ENCODE assay signal across 8 cellular contexts in the genomic region with DNA sequence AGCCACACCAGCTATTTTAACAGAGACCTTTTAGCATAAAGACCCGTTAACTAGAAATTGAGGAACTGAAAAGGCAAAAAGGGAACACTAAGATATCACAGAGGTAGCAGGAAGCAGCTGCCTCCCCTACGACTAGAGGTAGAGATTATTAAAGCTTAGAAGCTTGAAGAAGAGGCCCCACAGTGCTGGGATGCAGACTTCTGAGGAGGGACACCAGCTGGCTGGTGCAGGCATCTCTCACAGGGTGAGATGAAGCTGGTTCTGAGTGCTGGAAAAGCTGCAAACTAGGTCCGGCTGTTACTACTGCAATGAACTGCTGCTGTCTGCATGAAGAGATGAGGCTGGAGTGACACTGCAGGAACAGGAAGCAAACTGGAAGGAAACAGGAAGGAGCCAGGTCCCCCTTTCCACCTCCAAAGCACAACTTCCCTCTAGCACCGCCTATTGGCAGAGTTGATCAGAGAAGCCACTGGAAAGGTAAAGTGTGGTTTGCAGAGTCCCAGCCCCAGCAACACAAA.
DNase-seq lines count a peak whose midpoint lies in the region; ATAC-seq, FAIRE-seq and TF ChIP-seq lines count a peak whose summit lies in the region.

No MANE protein-coding gene starts in this region.

- H3K27ac ChIP-seq in mesendoderm (ENCODE audit: low read depth, low read length) (no peak overlapping the region), heart left ventricle (no peak overlapping the region), tibial nerve (no peak overlapping the region)

- no peak overlapping the region for H2BK5ac ChIP-seq in mesendoderm (ENCODE audit: low read length)

- DNase-seq in GDM1 (lab: John Stamatoyannopoulos, UW) (peak; percentile 70), GM19239 (ENCODE audit: insufficient read length, low spot score) (peak; percentile 63), mesendoderm (peak; percentile 72), NCI-H2081 treated with DMSO at 0.1 percent for 48 hours (lab: John Stamatoyannopoulos, UW) (no peak), heart left ventricle (no peak), tibial nerve (ENCODE audit: low spot score in 2 of 2) (no peak)

- H3K9me3 ChIP-seq in heart left ventricle (peaks cover 0 to 7% (median 0%) of the 10 kb centered on the region in 12 donors), tibial nerve (peaks cover 0 to 5% (median 0%) of the 10 kb centered on the region in 4 donors)

- intact Hi-C loops in heart left ventricle (cut with DNase I) = no loop called here

- H3K4ac ChIP-seq in mesendoderm (ENCODE audit: low read depth, low read length) = no peak overlapping the region

- TF ChIP-seq POLR2A in Raji (IDR thresholded peaks at IDR 0.05; ENCODE audit: insufficient read depth, low read depth, low read length) (peak; percentile 46; the same call in 1 of the 2 replicates), heart left ventricle (IDR thresholded peaks at IDR 0.05) (no peak), tibial nerve (IDR thresholded peaks at IDR 0.05) (no peak)

- no peak overlapping the region for H3K4me3 ChIP-seq in mesendoderm (ENCODE audit: low read length)
- H3K4me3 ChIP-seq in heart left ventricle = no peak overlapping the region
- H3K4me3 ChIP-seq in tibial nerve = no peak overlapping the region

- H2AK5ac ChIP-seq in mesendoderm (ENCODE audit: low read length) = no peak overlapping the region

- no peak overlapping the region for H3K23ac ChIP-seq in mesendoderm (ENCODE audit: low read length)

- TF ChIP-seq CTCF in heart left ventricle (IDR thresholded peaks at IDR 0.05) (no peak), tibial nerve (IDR thresholded peaks at IDR 0.05) (no peak)

- H3K4me1 ChIP-seq in mesendoderm (ENCODE audit: control insufficient read depth, low read depth, low read length) (no peaks in the 10 kb centered on the region), heart left ventricle (no peaks in the 10 kb centered on the region), tibial nerve (no peaks in the 10 kb centered on the region)

- no peak overlapping the region for H3K18ac ChIP-seq in mesendoderm (ENCODE audit: low read length)

- ATAC-seq in HG03066 (IDR thresholded peaks at IDR 0.05; ENCODE audit: low read depth, unreplicated experiment) (peak; percentile 95), heart left ventricle (no peak)

- no peak overlapping the region for H3K4me2 ChIP-seq in mesendoderm (ENCODE audit: low read length)

- H3K27me3 ChIP-seq in mesendoderm (ENCODE audit: insufficient read depth, low read length, poor library complexity) (no peaks in the 10 kb centered on the region), heart left ventricle (peaks cover 0 to 2% (median 0%) of the 10 kb centered on the region in 9 donors), tibial nerve (no peaks in the 10 kb centered on the region)

- H3K9ac ChIP-seq in mesendoderm (ENCODE audit: low read length) = no peak overlapping the region

- H3K36me3 ChIP-seq in mesendoderm (ENCODE audit: control insufficient read depth, insufficient read depth, low read length) (no peaks in the 10 kb centered on the region), heart left ventricle (no peaks in the 10 kb centered on the region), tibial nerve (no peaks in the 10 kb centered on the region)

- no peak overlapping the region for H2BK15ac ChIP-seq in mesendoderm (replicated peaks; ENCODE audit: low read depth)

- no CpG with 5 or more reads among the region's 4 CpGs for WGBS in mesendoderm (ENCODE audit: extremely low coverage, insufficient coverage, low lambda C conversion rate)
- WGBS in heart left ventricle, 4 donors = 45 to 60% (median 52%) methylated on average over 4 of the region's 4 CpGs
- WGBS in tibial nerve, 2 donors = 60 to 64% methylated on average over 4 of the region's 4 CpGs

- FAIRE-seq in GM19239 (lab: Jason Lieb, UNC) = peak; percentile 95

- TF ChIP-seq EP300 in tibial nerve (IDR thresholded peaks at IDR 0.05) = no peak

- no peak overlapping the region for H4K8ac ChIP-seq in mesendoderm (ENCODE audit: low read depth, low read length)

- no peaks in the 10 kb centered on the region for H3K79me1 ChIP-seq in mesendoderm (ENCODE audit: low read length)

- H4K5ac ChIP-seq in mesendoderm (ENCODE audit: low read length) = no peak overlapping the region

- no peak overlapping the region for H3K56ac ChIP-seq in mesendoderm (ENCODE audit: low read length)

- H2BK120ac ChIP-seq in mesendoderm (ENCODE audit: low read depth, low read length) = no peak overlapping the region

- no peaks in the 10 kb centered on the region for H3K79me2 ChIP-seq in mesendoderm (ENCODE audit: control insufficient read depth, insufficient read depth, low read length)

Comparison
In these comparisons a context has a peak if more than half of its experiments do, and no peak if none do; other contexts are left out.
1. DNase-seq: peak in GDM1 (single experiment), GM19239 (single experiment) and mesendoderm (single experiment); none in NCI-H2081 treated with DMSO at 0.1 percent for 48 hours (single experiment), heart left ventricle (0 of 5) and tibial nerve (0 of 2).